ENCODE assay signal across 17 cellular contexts in genomic region chr1:210841926-210842625, GRCh38.
"Had no signal": no experiment of that assay in that cellular context is flagged by ENCODE, and none has a peak within 500 bp of the region (broad histone marks: within the 10 kb centered on the region; RNA-seq: fewer than 3 reads in every experiment).

No MANE protein-coding gene starts in this region.

- H3K4me2 ChIP-seq: neural progenitor cell, smooth muscle cell had no signal

- H3K36me3 ChIP-seq: colonic mucosa, lower lobe of right lung, neural progenitor cell, ovary, suprapubic skin, thyroid gland, vagina had no signal

- H2AFZ ChIP-seq: neural progenitor cell had no signal

- H3K27me3 ChIP-seq: colonic mucosa, neural progenitor cell, ovary, suprapubic skin, thyroid gland, vagina had no signal

- H3K4me1 ChIP-seq: colonic mucosa, foreskin keratinocyte, lower lobe of right lung, neural progenitor cell, suprapubic skin, thyroid gland, vagina had no signal

- H3K27ac ChIP-seq: colonic mucosa, foreskin keratinocyte, lower lobe of right lung, neural progenitor cell, ovary, suprapubic skin, thyroid gland, vagina had no signal

- ATAC-seq: foreskin keratinocyte; left lobe of liver; lower lobe of right lung; natural killer cell treated with Interleukin-12 subunit alpha and Interleukin-12 subunit beta and Interleukin-15 and Interleukin-18, amount 100 ng/mL, for 72 hours had no signal

- DNase-seq: colonic mucosa; dermis blood vessel endothelial cell; foreskin keratinocyte; kidney glomerular epithelial cell; lower lobe of right lung; nucleus accumbens; ovary; right cardiac atrium; stimulated activated CD4-positive, alpha-beta T cell treated with anti-CD3 and anti-CD28 coated beads, Interleukin-2, amount 100 ng/mL, for 48 hours; stimulated activated naive CD4-positive, alpha-beta T cell treated with Interleukin-2 at 50 U/mL for 16 hours; thyroid gland had no signal

- H3K9ac ChIP-seq: neural progenitor cell had no signal

- H3K4me3 ChIP-seq: colonic mucosa, lower lobe of right lung, neural progenitor cell, ovary, smooth muscle cell, suprapubic skin, thyroid gland, vagina had no signal

- H3K9me3 ChIP-seq: colonic mucosa, lower lobe of right lung, ovary, thyroid gland, vagina had no signal
